ENCODE assay signal across 13 cellular contexts in the genomic region with DNA sequence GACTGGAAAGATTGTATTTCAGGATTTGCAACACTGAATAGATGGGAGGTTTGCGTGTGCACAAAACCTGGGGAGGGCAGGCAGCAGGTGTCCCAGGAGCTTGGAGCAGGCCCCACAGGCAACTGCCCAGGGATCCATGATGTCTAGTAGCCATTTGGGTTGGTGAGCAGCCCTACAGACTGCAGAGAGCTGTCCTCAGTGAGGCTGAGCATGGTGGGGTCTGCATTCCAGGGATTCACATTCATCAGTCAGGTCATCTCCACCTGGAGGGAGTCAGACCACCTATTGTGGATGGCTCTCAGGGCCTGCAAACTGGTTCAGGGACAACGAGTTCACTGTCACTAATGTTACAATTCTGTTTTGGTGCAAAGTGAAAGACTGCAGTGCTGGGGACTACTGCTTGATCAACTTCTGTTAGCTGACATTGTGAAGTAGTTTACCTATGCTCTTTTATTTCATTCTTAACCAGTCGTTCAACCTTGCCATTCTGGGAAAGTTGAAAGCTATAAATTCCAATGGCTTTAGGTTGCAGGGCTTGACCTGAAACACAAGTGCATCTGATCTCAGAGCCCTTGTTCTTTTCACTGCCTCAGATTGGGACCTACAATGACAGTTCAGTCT.
DNase-seq lines count a peak whose midpoint lies in the region; FAIRE-seq and TF ChIP-seq lines count a peak whose summit lies in the region.
"Had no signal": no experiment of that assay in that cellular context is flagged by ENCODE, and none has a peak within 500 bp of the region (broad histone marks: within the 10 kb centered on the region; RNA-seq: fewer than 3 reads in every experiment).

No MANE protein-coding gene starts in this region.

- H3K56ac ChIP-seq in H1 (replicated peaks; ENCODE audit: insufficient read length, low read depth, low read length) = no peak overlapping the region
- no peak overlapping the region for H3K56ac ChIP-seq in mesendoderm (ENCODE audit: low read length)

- no peak overlapping the region for H3K14ac ChIP-seq in H1 (ENCODE audit: insufficient read length)

- H4K8ac ChIP-seq in H1 (ENCODE audit: extremely low read depth, insufficient read depth, low read length) (no peak overlapping the region), mesendoderm (ENCODE audit: low read depth, low read length) (no peak overlapping the region)

- H2BK5ac ChIP-seq in H1 (ENCODE audit: low read depth, low read length) = peak overlapping the region; percentile 12; the same call in 1 of the 2 replicates
- no peak overlapping the region for H2BK5ac ChIP-seq in mesendoderm (ENCODE audit: low read length)

- peak overlapping the region; percentile 34; the same call in 1 of the 2 replicates for H2BK20ac ChIP-seq in H1 (ENCODE audit: low read length)

- H3K23me2 ChIP-seq in H1 (ENCODE audit: low read depth, low read length) = no peaks in the 10 kb centered on the region

- no peak overlapping the region for H2BK120ac ChIP-seq in H1 (replicated peaks; ENCODE audit: low read depth, low read length)
- no peak overlapping the region for H2BK120ac ChIP-seq in mesendoderm (ENCODE audit: low read depth, low read length)

- H4K20me1 ChIP-seq in H1 (replicated peaks in 1 of 2; ENCODE audit: control insufficient read depth in 1 of 2, insufficient read depth in 2 of 2, low read length in 2 of 2) = no peaks in the 10 kb centered on the region
- H4K20me1 ChIP-seq: BLaER1 had no signal

- no peaks in the 10 kb centered on the region for H3K9me3 ChIP-seq in H1 (ENCODE audit: insufficient read depth in 2 of 2, low read depth in 1 of 2, low read length in 1 of 2)
- no peaks in the 10 kb centered on the region for H3K9me3 ChIP-seq in kidney (ENCODE audit: control insufficient read depth in 1 of 2, low read length in 2 of 2)

- H3K4me3 ChIP-seq in H1 (ENCODE audit: extremely low read depth in 1 of 4, insufficient read depth in 2 of 4, low read depth in 3 of 4, low read length in 4 of 4) (no peak overlapping the region; a peak in 1 of 8 replicates), mesendoderm (ENCODE audit: low read length) (no peak overlapping the region), kidney (ENCODE audit: low read length in 2 of 2) (no peak overlapping the region)
- H3K4me3 ChIP-seq: BLaER1 had no signal

- TF ChIP-seq RAD21 in H1 (IDR thresholded peaks at IDR 0.05 in 1 of 2, conservative IDR thresholded peaks at IDR 0.05 in 1 of 2; ENCODE audit: low read depth in 2 of 2, low read length in 2 of 2) = no peak

- no peak for TF ChIP-seq EP300 in H1 (IDR thresholded peaks at IDR 0.05; ENCODE audit: borderline replicate concordance in 1 of 2, low read depth in 2 of 2, low read length in 2 of 2)

- H2BK15ac ChIP-seq in H1 (ENCODE audit: low read length) = peak overlapping the region; percentile 53; the same call in 1 of the 2 replicates
- no peak overlapping the region for H2BK15ac ChIP-seq in mesendoderm (replicated peaks; ENCODE audit: low read depth)

- no peaks in the 10 kb centered on the region for H3K27me3 ChIP-seq in H1 (replicated peaks in 1 of 4; ENCODE audit: control insufficient read depth in 3 of 4, extremely low read depth in 1 of 4, insufficient read depth in 3 of 4, low read length in 3 of 4)
- H3K27me3 ChIP-seq in mesendoderm (ENCODE audit: insufficient read depth, low read length, poor library complexity) = no peaks in the 10 kb centered on the region
- H3K27me3 ChIP-seq: BLaER1 had no signal

- TF ChIP-seq CTCF in H1 (IDR thresholded peaks at IDR 0.05; ENCODE audit: control extremely low read depth in 1 of 3, insufficient read depth in 1 of 3, low read depth in 1 of 3, low read length in 3 of 3) (no peak), kidney (IDR thresholded peaks at IDR 0.05; ENCODE audit: borderline replicate concordance, extremely low read depth, insufficient read depth) (no peak)

- peak overlapping the region; percentile 35; the same call in 1 of the 2 replicates for H2AFZ ChIP-seq in H1 (ENCODE audit: low read length)

- H3K4me2 ChIP-seq in H1 (ENCODE audit: insufficient read depth in 1 of 2, low read depth in 2 of 2, low read length in 2 of 2) (peak overlapping the region; percentile 43 to 64), mesendoderm (ENCODE audit: low read length) (no peak overlapping the region)
- H3K4me2 ChIP-seq: BLaER1 had no signal

- intact Hi-C loops in kidney (cut with DNase I) = no loop called here

- peak overlapping the region; percentile 12 for H3K4ac ChIP-seq in H1 (replicated peaks; ENCODE audit: insufficient read length, low read depth, low read length)
- no peak overlapping the region for H3K4ac ChIP-seq in mesendoderm (ENCODE audit: low read depth, low read length)

- peak overlapping the region; percentile 60; the same call in 1 of the 2 replicates for H3K18ac ChIP-seq in H1 (ENCODE audit: extremely low read depth, low read length)
- no peak overlapping the region for H3K18ac ChIP-seq in mesendoderm (ENCODE audit: low read length)

- H3K9ac ChIP-seq in H1 (replicated peaks in 1 of 4; ENCODE audit: extremely low read depth in 1 of 4, low read depth in 3 of 4, low read length in 3 of 4) (no peak overlapping the region), mesendoderm (ENCODE audit: low read length) (no peak overlapping the region), kidney (ENCODE audit: low read length in 2 of 2) (no peak overlapping the region)
- H3K9ac ChIP-seq: BLaER1 had no signal

- H2AK5ac ChIP-seq in H1 (ENCODE audit: low read depth, low read length) (no peak overlapping the region), mesendoderm (ENCODE audit: low read length) (no peak overlapping the region)

- H3K79me1 ChIP-seq in H1 (ENCODE audit: low read depth, low read length) = no peaks in the 10 kb centered on the region
- H3K79me1 ChIP-seq in mesendoderm (ENCODE audit: low read length) = no peaks in the 10 kb centered on the region

- 68% methylated on average over 3 of the region's 3 CpGs; no CpG with 5 or more reads in 1 of the 2 experiments for WGBS in H1 (ENCODE audit: extremely low coverage in 1 of 2, insufficient coverage in 1 of 2, insufficient read length in 1 of 2, insufficient replicate concordance in 2 of 2, low coverage in 1 of 2, low lambda C conversion rate in 2 of 2, missing lambda C conversion rate in 1 of 2), 2 experiments
- WGBS in mesendoderm (ENCODE audit: extremely low coverage, insufficient coverage, low lambda C conversion rate) = no CpG with 5 or more reads among the region's 3 CpGs

- H4K91ac ChIP-seq in H1 (replicated peaks; ENCODE audit: insufficient read length, low read length) = no peak overlapping the region

- H3K4me1 ChIP-seq in H1 (replicated peaks in 1 of 4; ENCODE audit: control insufficient read depth in 3 of 4, insufficient read depth in 4 of 4, low read length in 3 of 4) (peaks cover 3 to 15% (median 10%) of the 10 kb centered on the region in 4 experiments; a peak in 6 of 7 replicates), mesendoderm (ENCODE audit: control insufficient read depth, low read depth, low read length) (no peaks in the 10 kb centered on the region), kidney (ENCODE audit: control insufficient read depth in 1 of 2, insufficient read depth in 1 of 2, low read depth in 1 of 2, low read length in 2 of 2) (no peaks in the 10 kb centered on the region)
- H3K4me1 ChIP-seq: BLaER1 had no signal

- no peak overlapping the region for H4K5ac ChIP-seq in H1 (ENCODE audit: insufficient read length, low read depth, low read length)
- no peak overlapping the region for H4K5ac ChIP-seq in mesendoderm (ENCODE audit: low read length)

- H3K23ac ChIP-seq in H1 (ENCODE audit: insufficient read length) (no peak overlapping the region), mesendoderm (ENCODE audit: low read length) (no peak overlapping the region)

- no peak for FAIRE-seq in H1 (lab: Jason Lieb, UNC)
- FAIRE-seq in kidney (lab: Jason Lieb, UNC) = no peak
- FAIRE-seq: G401.6, GM12891 had no signal

- TF ChIP-seq POLR2A in H1 (IDR thresholded peaks at IDR 0.05; ENCODE audit: control extremely low read depth in 1 of 2, low read depth in 2 of 2, low read length in 2 of 2) = no peak

- CTCF ChIA-PET in H1 (lab: Charles Lee; ENCODE audit: partially characterized antibody) = interaction anchor here (0.6 to 3.1 kb wide), 32 partner anchors 10 to 423 kb away, joined by 3 to 17 read pairs (median 4); no protein-coding TSS in a partner anchor

- H3K27ac ChIP-seq in H1 (ENCODE audit: low read depth, low read length) = no peak overlapping the region
- H3K27ac ChIP-seq in mesendoderm (ENCODE audit: low read depth, low read length) = no peak overlapping the region
- no peak overlapping the region for H3K27ac ChIP-seq in kidney (ENCODE audit: low read depth in 2 of 2, low read length in 2 of 2)
- H3K27ac ChIP-seq: BLaER1, HL-60 had no signal

- H2BK12ac ChIP-seq in H1 (ENCODE audit: low read depth, low read length) = peak overlapping the region; percentile 55; the same call in 1 of the 2 replicates

- H3K36me3 ChIP-seq in H1 (ENCODE audit: control insufficient read depth in 2 of 4, insufficient read depth in 4 of 4, low read length in 3 of 4) (no peaks in the 10 kb centered on the region), mesendoderm (ENCODE audit: control insufficient read depth, insufficient read depth, low read length) (no peaks in the 10 kb centered on the region), kidney (ENCODE audit: control insufficient read depth in 1 of 2, insufficient read depth in 2 of 2, low read length in 2 of 2) (no peaks in the 10 kb centered on the region)

- no peaks in the 10 kb centered on the region for H3K79me2 ChIP-seq in H1 (ENCODE audit: control insufficient read depth in 1 of 2, insufficient read depth in 2 of 2, low read length in 2 of 2)
- no peaks in the 10 kb centered on the region for H3K79me2 ChIP-seq in mesendoderm (ENCODE audit: control insufficient read depth, insufficient read depth, low read length)

- DNase-seq in NCI-H510A treated with DMSO at 0.1 percent for 48 hours (lab: John Stamatoyannopoulos, UW) (peak; percentile 45), NCI-H510A (lab: John Stamatoyannopoulos, UW) (no peak), H1 (ENCODE audit: low read depth in 1 of 2, low spot score in 2 of 2) (no peak), mesendoderm (peak; percentile 27), NCI-H524 treated with DMSO at 0.1 percent for 48 hours (lab: John Stamatoyannopoulos, UW) (no peak), NAMALWA (ENCODE audit: low spot score) (no peak), kidney (no peak)
- DNase-seq: 8988T, DMS79 had no signal

- POLR2A ChIA-PET in H1 (lab: Charles Lee; ENCODE audit: partially characterized antibody) = interaction anchor here (1.5 kb wide), 1 partner anchor 15 kb away, joined by 5 read pairs; no protein-coding TSS in a partner anchor

TF ChIP-seq in H1, 55 proteins besides CTCF, POLR2A, EP300 and RAD21:
- TF ChIP-seq NRF1 (IDR thresholded peaks at IDR 0.05; ENCODE audit: low read depth, low read length) = no peak
- TF ChIP-seq TEAD4 (IDR thresholded peaks at IDR 0.05; ENCODE audit: low read depth, low read length) = peak; percentile 81

Comparison
In these comparisons a context has a peak if more than half of its experiments do, and no peak if none do; other contexts are left out.
1. DNase-seq: peak in NCI-H510A treated with DMSO at 0.1 percent for 48 hours (single experiment) and mesendoderm (single experiment); none in NCI-H510A (single experiment), H1 (0 of 2), NCI-H524 treated with DMSO at 0.1 percent for 48 hours (single experiment), NAMALWA (single experiment) and kidney (single experiment).